Comparison of ENCODE assay signal across 11 cellular contexts in genomic region chr5:143594913-143595818, GRCh38.
A peak's percentile ranks its signal among the peaks of the same experiment; 100 is the strongest.
DNase-seq lines count a peak whose midpoint lies in the region; ATAC-seq and TF ChIP-seq lines count a peak whose summit lies in the region.
"Had no signal": no experiment of that assay in that cellular context is flagged by ENCODE, and none has a peak within 500 bp of the region (broad histone marks: within the 10 kb centered on the region; RNA-seq: fewer than 3 reads in every experiment).

No MANE protein-coding gene starts in this region.

- peaks cover 10% of the 10 kb centered on the region for H3K36me3 Mint-ChIP-seq in activated CD8-positive, alpha-beta memory T cell treated with anti-CD3 and anti-CD28 coated beads, Interleukin-2, amount 10 ng/mL, durations not matched to agents 7 days and 5 days
- H3K36me3 Mint-ChIP-seq in endodermal cell (ENCODE audit: low read depth), result no peaks in the 10 kb centered on the region
- H3K36me3 Mint-ChIP-seq in stimulated activated effector memory CD8-positive, alpha-beta T cell treated with anti-CD3 and anti-CD28 coated beads, Interleukin-12 subunit alpha, Interleukin-12 subunit beta, amount 100 ng/mL, for 72 hours, result no peaks in the 10 kb centered on the region

- H3K27me3 ChIP-seq in endodermal cell (ENCODE audit: control insufficient read depth, insufficient read depth, low read length, poor library complexity, severe bottlenecking), result no peaks in the 10 kb centered on the region

- H3K9ac ChIP-seq in endodermal cell (ENCODE audit: extremely low read depth, low read length, poor library complexity, severe bottlenecking), result no peak overlapping the region

- no peak overlapping the region for H3K27ac ChIP-seq in endodermal cell (ENCODE audit: low read depth, low read length)

- H3K4me3 ChIP-seq in endodermal cell (ENCODE audit: low read length), result no peak overlapping the region

- TF ChIP-seq CTCF in endodermal cell (conservative IDR thresholded peaks at IDR 0.05), result no peak

- no peaks in the 10 kb centered on the region for H3K4me1 ChIP-seq in endodermal cell (ENCODE audit: control insufficient read depth, insufficient read depth, low read length)

- H3K36me3 ChIP-seq in endodermal cell (ENCODE audit: control insufficient read depth, insufficient read depth, low read length), result no peaks in the 10 kb centered on the region

- H3K9me3 ChIP-seq in endodermal cell (ENCODE audit: control insufficient read depth, low read length), result no peaks in the 10 kb centered on the region

- H3K4me3 Mint-ChIP-seq in activated CD8-positive, alpha-beta memory T cell treated with anti-CD3 and anti-CD28 coated beads, Interleukin-2, amount 10 ng/mL, durations not matched to agents 7 days and 5 days, result no peak overlapping the region
- H3K4me3 Mint-ChIP-seq in endodermal cell, result no peak overlapping the region
- no peak overlapping the region for H3K4me3 Mint-ChIP-seq in stimulated activated effector memory CD8-positive, alpha-beta T cell treated with anti-CD3 and anti-CD28 coated beads, Interleukin-12 subunit alpha, Interleukin-12 subunit beta, amount 100 ng/mL, for 72 hours

- H3K9me3 Mint-ChIP-seq in activated CD8-positive, alpha-beta memory T cell treated with anti-CD3 and anti-CD28 coated beads, Interleukin-2, amount 10 ng/mL, durations not matched to agents 7 days and 5 days (ENCODE audit: low read depth), result peaks cover 2% of the 10 kb centered on the region
- H3K9me3 Mint-ChIP-seq in endodermal cell, result no peaks in the 10 kb centered on the region
- H3K9me3 Mint-ChIP-seq in stimulated activated effector memory CD8-positive, alpha-beta T cell treated with anti-CD3 and anti-CD28 coated beads, Interleukin-12 subunit alpha, Interleukin-12 subunit beta, amount 100 ng/mL, for 72 hours, result no peaks in the 10 kb centered on the region

- H3K27me3 Mint-ChIP-seq in activated CD8-positive, alpha-beta memory T cell treated with anti-CD3 and anti-CD28 coated beads, Interleukin-2, amount 10 ng/mL, durations not matched to agents 7 days and 5 days, result no peaks in the 10 kb centered on the region
- no peaks in the 10 kb centered on the region for H3K27me3 Mint-ChIP-seq in endodermal cell (ENCODE audit: insufficient read depth)

- no peak for DNase-seq in activated CD8-positive, alpha-beta memory T cell treated with anti-CD3 and anti-CD28 coated beads, Interleukin-2, amount 10 ng/mL, durations not matched to agents 7 days and 5 days
- DNase-seq in activated CD8-positive, alpha-beta memory T cell treated with anti-CD3 and anti-CD28 coated beads for 24 hours, result no peak
- peak; percentile 74 for DNase-seq in NCI-H460 (ENCODE audit: extremely low read depth, low read depth)
- no peak for DNase-seq in endodermal cell
- no peak for DNase-seq in stimulated activated effector memory CD8-positive, alpha-beta T cell treated with anti-CD3 and anti-CD28 coated beads, Interleukin-12 subunit alpha, Interleukin-12 subunit beta, amount 100 ng/mL, for 72 hours (ENCODE audit: low spot score in 2 of 2)
- DNase-seq in iPS-NIHi7 (ENCODE audit: extremely low spot score), result no peak
- DNase-seq: activated CD4-positive, CD25-positive, alpha-beta regulatory T cell; amygdala; stimulated activated naive CD8-positive, alpha-beta T cell treated with anti-CD3 and anti-CD28 coated beads, Interleukin-15, Interleukin-2, amounts not matched to agents 100 U/mL and 50 U/mL, for 24 hours had no signal

- peak overlapping the region; percentile 67 for H3K27ac Mint-ChIP-seq in activated CD8-positive, alpha-beta memory T cell treated with anti-CD3 and anti-CD28 coated beads, Interleukin-2, amount 10 ng/mL, durations not matched to agents 7 days and 5 days
- H3K27ac Mint-ChIP-seq in endodermal cell, result peak overlapping the region; percentile 11
- peak overlapping the region; percentile 73 for H3K27ac Mint-ChIP-seq in stimulated activated effector memory CD8-positive, alpha-beta T cell treated with anti-CD3 and anti-CD28 coated beads, Interleukin-12 subunit alpha, Interleukin-12 subunit beta, amount 100 ng/mL, for 72 hours

- peak; percentile 67 for ATAC-seq in activated CD8-positive, alpha-beta memory T cell treated with anti-CD3 and anti-CD28 coated beads, Interleukin-2, amount 10 ng/mL, durations not matched to agents 7 days and 5 days
- peak; percentile 80 for ATAC-seq in stimulated activated effector memory CD8-positive, alpha-beta T cell treated with anti-CD3 and anti-CD28 coated beads, Interleukin-12 subunit alpha, Interleukin-12 subunit beta, amount 100 ng/mL, for 72 hours
- ATAC-seq in HG03460 (IDR thresholded peaks at IDR 0.05; ENCODE audit: unreplicated experiment) (no peak), GM18873 (IDR thresholded peaks at IDR 0.05; ENCODE audit: low FRiP score, unreplicated experiment) (no peak)
- ATAC-seq: stimulated activated naive CD8-positive, alpha-beta T cell treated with anti-CD3 and anti-CD28 coated beads, Interleukin-15, Interleukin-2, amounts not matched to agents 100 U/mL and 50 U/mL, for 24 hours had no signal

- 86 to 87% methylated on average over 4 to 6 of the region's 6 CpGs for WGBS in endodermal cell (ENCODE audit: insufficient coverage in 1 of 2, insufficient read length in 1 of 2), 2 experiments

- CTCF ChIA-PET in activated CD8-positive, alpha-beta memory T cell treated with anti-CD3 and anti-CD28 coated beads, Interleukin-2, amount 10 ng/mL, durations not matched to agents 7 days and 5 days (lab: Charles Lee), result no interaction called here

- peaks cover 37% of the 10 kb centered on the region for H3K4me1 Mint-ChIP-seq in activated CD8-positive, alpha-beta memory T cell treated with anti-CD3 and anti-CD28 coated beads, Interleukin-2, amount 10 ng/mL, durations not matched to agents 7 days and 5 days
- peaks cover 28% of the 10 kb centered on the region for H3K4me1 Mint-ChIP-seq in endodermal cell
- H3K4me1 Mint-ChIP-seq in stimulated activated effector memory CD8-positive, alpha-beta T cell treated with anti-CD3 and anti-CD28 coated beads, Interleukin-12 subunit alpha, Interleukin-12 subunit beta, amount 100 ng/mL, for 72 hours, result peaks cover 20% of the 10 kb centered on the region

Comparison
In these comparisons a context has a peak if more than half of its experiments do, and no peak if none do; other contexts are left out.
1. ATAC-seq: peak in activated CD8-positive, alpha-beta memory T cell treated with anti-CD3 and anti-CD28 coated beads, Interleukin-2, amount 10 ng/mL, durations not matched to agents 7 days and 5 days (single experiment) and stimulated activated effector memory CD8-positive, alpha-beta T cell treated with anti-CD3 and anti-CD28 coated beads, Interleukin-12 subunit alpha, Interleukin-12 subunit beta, amount 100 ng/mL, for 72 hours (single experiment); none in HG03460 (single experiment) and GM18873 (single experiment).
2. H3K27ac Mint-ChIP-seq: peak in every context shown above with its lines; median percentile 73 in stimulated activated effector memory CD8-positive, alpha-beta T cell treated with anti-CD3 and anti-CD28 coated beads, Interleukin-12 subunit alpha, Interleukin-12 subunit beta, amount 100 ng/mL, for 72 hours; 67 in activated CD8-positive, alpha-beta memory T cell treated with anti-CD3 and anti-CD28 coated beads, Interleukin-2, amount 10 ng/mL, durations not matched to agents 7 days and 5 days; 11 in endodermal cell.